8 cellular contexts compared by ENCODE assay signal in genomic region chrX:48918644-48919340, GRCh38. TPM values are rescaled to one million over a fixed set of nuclear protein-coding genes. Genes with fewer than 3 reads are reported as not detected.
A peak's percentile ranks its signal among the peaks of the same experiment; 100 is the strongest.
DNase-seq lines count a peak whose midpoint lies in the region; ATAC-seq, FAIRE-seq and TF ChIP-seq lines count a peak whose summit lies in the region.

Gene PIM2 (minus strand): TSS chrX:48919024. CDS start chrX:48918834, 190 bp downstream.

- WGBS in pancreas, 2 donors, result 1 to 22% methylated on average over 41 to 55 of the region's 55 CpGs
- WGBS in tibial nerve, 2 donors, result 1 to 41% methylated on average over 31 to 55 of the region's 55 CpGs

- FAIRE-seq in pancreas (lab: Jason Lieb, UNC), result peak; percentile 96

- H3K27ac ChIP-seq in pancreas (peak within 1 kb of the TSS; percentile 57 to 78 (median 74)), tibial nerve (peak within 1 kb of the TSS; percentile 85 to 92 (median 90))

- intact Hi-C loops in Right ventricle myocardium inferior (cut with DNase I) (loop anchor here (5.0 to 10.0 kb wide), 2 partner anchors 39 to 274 kb away; partner anchors contain the start of gene OTUD5), pancreas (cut with DNase I) (no loop called here)

- DNase-seq in GM12864 (ENCODE audit: low read depth), result peak; percentile 89
- peak; percentile 89 for DNase-seq in NCI-H128 (lab: John Stamatoyannopoulos, UW; ENCODE audit: unreplicated experiment)
- DNase-seq in SKM-1 treated with dmso at 0.1 percent for 144 hours (lab: John Stamatoyannopoulos, UW; ENCODE audit: unreplicated experiment), result peak; percentile 84
- DNase-seq in activated naive CD4-positive, alpha-beta T cell treated with anti-CD3 and anti-CD28 coated beads, Interleukin-2, amount 50 U/mL, for 72 hours (ENCODE audit: low spot score in 2 of 2), result peak; percentile 84 to 92
- DNase-seq in Right ventricle myocardium inferior (ENCODE audit: missing footprints), result peak; percentile 93
- peak; percentile 88 to 95 (median 92) for DNase-seq in pancreas
- peak; percentile 75 to 81 for DNase-seq in tibial nerve (ENCODE audit: low spot score in 2 of 2)

- ATAC-seq in HG02759 (IDR thresholded peaks at IDR 0.05; ENCODE audit: unreplicated experiment), result peak; percentile 80
- peak; percentile 68 to 80 for ATAC-seq in activated naive CD4-positive, alpha-beta T cell treated with anti-CD3 and anti-CD28 coated beads, Interleukin-2, amount 50 U/mL, for 72 hours
- ATAC-seq in Right ventricle myocardium inferior, result peak; percentile 88
- ATAC-seq in pancreas, result peak; percentile 84 to 92 (median 90)

- H3K36me3 Mint-ChIP-seq in activated naive CD4-positive, alpha-beta T cell treated with anti-CD3 and anti-CD28 coated beads, Interleukin-2, amount 50 U/mL, for 72 hours, result peaks cover 54 to 55% of the 10 kb centered on the region in 2 donors

- TF ChIP-seq CTCF in GM12864 (IDR thresholded peaks at IDR 0.05; ENCODE audit: low read depth, low read length, missing control alignments) (no peak), pancreas (IDR thresholded peaks at IDR 0.05) (no peak), tibial nerve (IDR thresholded peaks at IDR 0.05) (no peak)

- H3K4me1 ChIP-seq in pancreas (no peaks in the 10 kb centered on the region), tibial nerve (peaks cover 0 to 24% (median 2%) of the 10 kb centered on the region in 4 donors)

- no peaks in the 10 kb centered on the region for H3K36me3 ChIP-seq in pancreas
- peaks cover 0 to 33% (median 0%) of the 10 kb centered on the region in 3 donors for H3K36me3 ChIP-seq in tibial nerve

- peak within 1 kb of the TSS; percentile 88 for H3K4me3 ChIP-seq in GM12864 (ENCODE audit: low read depth, low read length)
- H3K4me3 ChIP-seq in pancreas, result peak within 1 kb of the TSS; percentile 33 to 57 (median 43)
- peak within 1 kb of the TSS; percentile 42 to 72 (median 55) for H3K4me3 ChIP-seq in tibial nerve

- H3K27me3 ChIP-seq in pancreas, result peaks cover 0 to 4% (median 0%) of the 10 kb centered on the region in 4 donors
- no peaks in the 10 kb centered on the region for H3K27me3 ChIP-seq in tibial nerve

- TF ChIP-seq POLR2A in tibial nerve (IDR thresholded peaks at IDR 0.05), result peak; percentile 74 to 90

- TF ChIP-seq EP300 in tibial nerve (IDR thresholded peaks at IDR 0.05), result peak; percentile 15 to 89

- no peaks in the 10 kb centered on the region for H3K9me3 ChIP-seq in pancreas
- H3K9me3 ChIP-seq in tibial nerve, result no peaks in the 10 kb centered on the region

- H3K27ac Mint-ChIP-seq in activated naive CD4-positive, alpha-beta T cell treated with anti-CD3 and anti-CD28 coated beads, Interleukin-2, amount 50 U/mL, for 72 hours, result peak within 1 kb of the TSS; percentile 99

- no peaks in the 10 kb centered on the region for H3K9me3 Mint-ChIP-seq in activated naive CD4-positive, alpha-beta T cell treated with anti-CD3 and anti-CD28 coated beads, Interleukin-2, amount 50 U/mL, for 72 hours

RNA-seq across cellular contexts. Expression of gene PIM2, which starts in this region (rescaled TPM):
- 100 to 1,000 TPM; 264 to 357 TPM for total RNA-seq in activated naive CD4-positive, alpha-beta T cell treated with anti-CD3 and anti-CD28 coated beads, Interleukin-2, amount 50 U/mL, for 72 hours
- total RNA-seq in Right ventricle myocardium inferior (3.2 TPM), pancreas (1 to 10 TPM; 1.3 to 8.6 (median 2.4) TPM), tibial nerve (1 to 10 TPM; 4.9 to 8.4 (median 6.8) TPM)
- polyA plus RNA-seq in pancreas, result 1 to 10 TPM; 2.8 to 8.2 TPM

Comparison
In these comparisons a context has a peak if more than half of its experiments do, and no peak if none do; other contexts are left out.
1. Peak in every context shown above with its lines: DNase-seq, ATAC-seq, H3K4me3 ChIP-seq and H3K27ac ChIP-seq.
2. RNA of gene PIM2 (total RNA-seq): 264 to 357 TPM in activated naive CD4-positive, alpha-beta T cell treated with anti-CD3 and anti-CD28 coated beads, Interleukin-2, amount 50 U/mL, for 72 hours; 4.9 to 8.4 TPM in tibial nerve, 3.2 TPM in Right ventricle myocardium inferior (single experiment) and 1.3 to 8.6 TPM in pancreas; every median in the first group is over 10 times any median in the second.